3 cellular contexts compared by ENCODE assay signal in genomic region chr16:55123652-55124051, GRCh38.
TF ChIP-seq lines count a peak whose summit lies in the region.

No MANE protein-coding gene starts in this region.

TF ChIP-seq in HepG2, 621 proteins besides CTCF, POLR2A, EP300 and RAD21:
- TF ChIP-seq MAFK (conservative IDR thresholded peaks at IDR 0.05 in 1 of 2, IDR thresholded peaks at IDR 0.05 in 1 of 2; ENCODE audit: low read length in 2 of 2) (peak; percentile 47 to 65), MAFF (IDR thresholded peaks at IDR 0.05; ENCODE audit: low read depth, low read length) (peak; percentile 39; the same call in 1 of the 2 replicates), SIX1 (CRISPR knock-in tag; IDR thresholded peaks at IDR 0.05; ENCODE audit: borderline replicate concordance) (no peak)
TF ChIP-seq in HepG2: peak in this region for 2.

TF ChIP-seq in A549, 52 proteins besides CTCF, POLR2A, EP300 and RAD21:
- TF ChIP-seq MAFK (IDR thresholded peaks at IDR 0.05; ENCODE audit: partially characterized antibody) (peak; percentile 52), EHMT2 (IDR thresholded peaks at IDR 0.05; ENCODE audit: low read depth) (no peak)

TF ChIP-seq in IMR-90, 13 proteins besides CTCF, POLR2A, EP300 and RAD21:
- TF ChIP-seq NFE2L2 (IDR thresholded peaks at IDR 0.05; ENCODE audit: low read depth, low read length) (no peak), USF2 (IDR thresholded peaks at IDR 0.05; ENCODE audit: low read depth, low read length) (no peak), MAFK (IDR thresholded peaks at IDR 0.05; ENCODE audit: low read depth, low read length) (peak; percentile 32; the same call in 1 of the 2 replicates), CEBPB (IDR thresholded peaks at IDR 0.05; ENCODE audit: low read depth, low read length) (no peak), MXI1 (IDR thresholded peaks at IDR 0.05; ENCODE audit: borderline replicate concordance, low read depth, low read length) (no peak)
